ENCODE assay signal across 12 cellular contexts in the genomic region with DNA sequence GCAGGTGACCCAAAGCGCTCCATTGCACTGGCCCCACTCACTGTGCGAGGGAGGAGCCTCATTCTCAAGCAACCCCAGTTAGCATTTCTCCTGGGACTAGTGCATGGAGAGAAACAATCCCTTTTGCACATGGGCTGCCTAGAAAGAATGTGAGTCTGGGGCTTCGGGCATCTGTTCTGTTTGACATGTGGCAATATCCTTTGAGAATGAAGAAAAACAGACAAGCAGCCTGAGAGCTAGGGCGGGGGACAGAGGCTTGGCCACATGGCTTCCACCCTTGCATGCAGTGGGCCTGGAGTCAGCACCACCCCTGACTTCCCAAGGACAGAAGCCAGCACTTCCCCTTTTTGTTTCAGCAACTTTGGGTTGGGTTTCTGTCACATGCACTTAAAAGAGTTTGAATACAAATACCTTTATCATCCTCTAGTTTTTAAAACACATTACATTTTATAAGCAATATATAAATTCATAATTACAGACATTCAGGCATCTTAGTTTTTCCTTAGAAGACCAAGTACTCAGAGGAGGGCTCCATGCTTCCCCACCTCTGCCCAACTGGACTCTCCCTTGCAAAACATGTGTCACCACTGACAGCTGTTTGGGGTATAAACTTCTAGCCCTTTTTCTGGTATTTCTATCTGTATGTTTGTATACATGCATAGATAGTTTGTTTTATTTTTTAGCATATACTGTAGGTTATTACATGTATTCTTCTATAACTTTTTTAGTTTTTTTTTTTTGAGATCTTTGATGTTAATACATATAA.
DNase-seq lines count a peak whose midpoint lies in the region; ATAC-seq and TF ChIP-seq lines count a peak whose summit lies in the region.
"Had no signal": no experiment of that assay in that cellular context is flagged by ENCODE, and none has a peak within 500 bp of the region (broad histone marks: within the 10 kb centered on the region; RNA-seq: fewer than 3 reads in every experiment).

No MANE protein-coding gene starts in this region.

- H3K79me2 ChIP-seq in PC-9 (ENCODE audit: low read depth), result no peaks in the 10 kb centered on the region

- peaks cover 24% of the 10 kb centered on the region for H3K4me1 ChIP-seq in BE2C
- peaks cover 0 to 28% of the 10 kb centered on the region in 2 donors for H3K4me1 ChIP-seq in right atrium auricular region
- H3K4me1 ChIP-seq in PC-9 (replicated peaks; ENCODE audit: insufficient read depth), result no peaks in the 10 kb centered on the region
- H3K4me1 ChIP-seq: Peyer's patch had no signal

- peak; percentile 83 for DNase-seq in BE2C
- peak; percentile 36 for DNase-seq in NCI-H524 treated with DMSO at 0.1 percent for 48 hours (lab: John Stamatoyannopoulos, UW)
- DNase-seq in right atrium auricular region (ENCODE audit: low spot score), result no peak
- DNase-seq in HT-29 (ENCODE audit: low spot score), result no peak
- no peak for DNase-seq in immature natural killer cell
- no peak for DNase-seq in NCI-H1436 treated with DMSO at 0.1 percent for 48 hours (lab: John Stamatoyannopoulos, UW)
- DNase-seq in PC-9, result no peak
- DNase-seq: HCEC 1CT; kidney glomerular epithelial cell; stimulated activated naive CD4-positive, alpha-beta T cell had no signal

- no peak overlapping the region for H3K4me3 Mint-ChIP-seq in immature natural killer cell

- H3K9me3 ChIP-seq in BE2C (no peaks in the 10 kb centered on the region), right atrium auricular region (no peaks in the 10 kb centered on the region), PC-9 (ENCODE audit: insufficient read depth, low read depth) (no peaks in the 10 kb centered on the region)
- H3K9me3 ChIP-seq: Peyer's patch had no signal

- no peaks in the 10 kb centered on the region for H3K9me2 ChIP-seq in PC-9 (ENCODE audit: insufficient read depth)

- intact Hi-C loops in PC-9 (cut with micrococcal nuclease; ENCODE audit: unreplicated experiment), result no loop called here

- H3K36me3 ChIP-seq in BE2C (no peaks in the 10 kb centered on the region), right atrium auricular region (no peaks in the 10 kb centered on the region), PC-9 (ENCODE audit: low read depth) (no peaks in the 10 kb centered on the region)
- H3K36me3 ChIP-seq: Peyer's patch had no signal

- H3K27me3 ChIP-seq in BE2C (no peaks in the 10 kb centered on the region), right atrium auricular region (no peaks in the 10 kb centered on the region), PC-9 (ENCODE audit: insufficient read depth, low read depth) (no peaks in the 10 kb centered on the region)
- H3K27me3 ChIP-seq: Peyer's patch had no signal

- H3K4me3 ChIP-seq in BE2C (ENCODE audit: low read depth, low read length), result peak overlapping the region; percentile 23; the same call in 1 of the 2 replicates
- H3K4me3 ChIP-seq in right atrium auricular region, result no peak overlapping the region
- no peak overlapping the region for H3K4me3 ChIP-seq in PC-9
- H3K4me3 ChIP-seq: Peyer's patch had no signal

- H3K27ac ChIP-seq in right atrium auricular region (peak overlapping the region; percentile 4 to 62), PC-9 (no peak overlapping the region)
- H3K27ac ChIP-seq: Peyer's patch had no signal

- BruUV-seq in PC-9 (replicated peaks; lab: Mats Ljungman, UMichigan), result no TSS peak

- H3K27ac Mint-ChIP-seq in immature natural killer cell, result peak overlapping the region in 1 of 6 donors; percentile 26

- TF ChIP-seq CTCF in BE2C (IDR thresholded peaks at IDR 0.05; ENCODE audit: low read depth, low read length) (no peak), right atrium auricular region (IDR thresholded peaks at IDR 0.05) (no peak), PC-9 (conservative IDR thresholded peaks at IDR 0.05) (no peak)

- H3K4me1 Mint-ChIP-seq in immature natural killer cell, result no peaks in the 10 kb centered on the region

- no peaks in the 10 kb centered on the region for H3K9me3 Mint-ChIP-seq in immature natural killer cell

- H4K20me1 ChIP-seq in PC-9 (ENCODE audit: insufficient read depth), result no peaks in the 10 kb centered on the region

- POLR2A ChIA-PET in PC-9 (lab: Charles Lee; ENCODE audit: unreplicated experiment), result no interaction called here

- H3K27me3 Mint-ChIP-seq in immature natural killer cell (ENCODE audit: low read depth in 3 of 3), result peaks cover 0 to 6% (median 3%) of the 10 kb centered on the region in 3 donors

- no peak overlapping the region for H3K4me2 ChIP-seq in PC-9

- no peaks in the 10 kb centered on the region for H3F3A ChIP-seq in PC-9 (ENCODE audit: insufficient read depth, low read depth)

- no peak overlapping the region for H2AFZ ChIP-seq in PC-9

- H3K36me3 Mint-ChIP-seq in immature natural killer cell, result no peaks in the 10 kb centered on the region

- CTCF ChIA-PET in PC-9 (lab: Charles Lee), result no interaction called here

- ATAC-seq in GM21786 (IDR thresholded peaks at IDR 0.05; ENCODE audit: unreplicated experiment), result peak; percentile 61

Comparison
In these comparisons a context has a peak if more than half of its experiments do, and no peak if none do; other contexts are left out.
1. DNase-seq: peak in BE2C (single experiment) and NCI-H524 treated with DMSO at 0.1 percent for 48 hours (single experiment); none in right atrium auricular region (single experiment), HT-29 (single experiment), immature natural killer cell (0 of 3), NCI-H1436 treated with DMSO at 0.1 percent for 48 hours (single experiment) and PC-9 (0 of 2).